Comparison of ENCODE assay signal across 9 cellular contexts in genomic region chr11:120243221-120243620, GRCh38. TPM values are rescaled to one million over a fixed set of nuclear protein-coding genes. Genes with fewer than 3 reads are reported as not detected.
"Had no signal": no experiment of that assay in that cellular context is flagged by ENCODE, and none has a peak within 500 bp of the region (broad histone marks: within the 10 kb centered on the region; RNA-seq: fewer than 3 reads in every experiment).

No MANE protein-coding gene starts in this region.

- ATAC-seq: HCT116 had no signal

- H3K27ac Mint-ChIP-seq: HFFc6 had no signal

- DNase-seq: GM23248, GOT3, H7, HFFc6, IMR-90, KBM-7 had no signal

- H3K4me1 ChIP-seq: HAP-1 had no signal

- H3K9me3 Mint-ChIP-seq: HFFc6 had no signal

- H2AFZ ChIP-seq: GM23248 had no signal

- H3K9ac ChIP-seq: GM23248 had no signal

- FAIRE-seq: HTR-8/SVneo had no signal

- H3K36me3 ChIP-seq: HAP-1 had no signal

- H3K27ac ChIP-seq: GM23248 had no signal

- H3K9me3 ChIP-seq: HAP-1 had no signal

- H3K4me3 Mint-ChIP-seq: HFFc6 had no signal

- H3K4me3 ChIP-seq: GM23248, HAP-1 had no signal

RNA-seq across cellular contexts. Expression of gene POU2F3, which starts 3.3 kb away (rescaled TPM):
- total RNA-seq: GM23248, H7, HFFc6 had no signal
- polyA plus RNA-seq: GM23248 had no signal
